In genomic region chr2:111702119-111702808, GRCh38 we compare ENCODE assay signal across 1 cellular context.
A peak's percentile ranks its signal among the peaks of the same experiment; 100 is the strongest.
TF ChIP-seq lines count a peak whose summit lies in the region.

No MANE protein-coding gene starts in this region.

TF ChIP-seq in K562, 482 proteins besides CTCF, POLR2A, EP300 and RAD21 (continued from another document and continues in another):
- TF ChIP-seq, protein P1, sequence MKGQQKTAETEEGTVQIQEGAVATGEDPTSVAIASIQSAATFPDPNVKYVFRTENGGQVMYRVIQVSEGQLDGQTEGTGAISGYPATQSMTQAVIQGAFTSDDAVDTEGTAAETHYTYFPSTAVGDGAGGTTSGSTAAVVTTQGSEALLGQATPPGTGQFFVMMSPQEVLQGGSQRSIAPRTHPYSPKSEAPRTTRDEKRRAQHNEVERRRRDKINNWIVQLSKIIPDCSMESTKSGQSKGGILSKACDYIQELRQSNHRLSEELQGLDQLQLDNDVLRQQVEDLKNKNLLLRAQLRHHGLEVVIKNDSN (CRISPR knock-in tag; IDR thresholded peaks at IDR 0.05): peak; percentile 41
- TF ChIP-seq MCM7 (IDR thresholded peaks at IDR 0.05) (no peak), MAZ (CRISPR knock-in tag; conservative IDR thresholded peaks at IDR 0.05 in 1 of 2, IDR thresholded peaks at IDR 0.05 in 1 of 2) (peak in 1 of 2 experiments; percentile 77; a peak in 2 of 4 replicates), GTF3C2 (IDR thresholded peaks at IDR 0.05; ENCODE audit: borderline replicate concordance, extremely low read depth, insufficient read length) (no peak), SMC3 (conservative IDR thresholded peaks at IDR 0.05; ENCODE audit: insufficient read depth, low read depth, low read length) (peak; percentile 85), KAT7 (CRISPR knock-in tag; IDR thresholded peaks at IDR 0.05; ENCODE audit: borderline replicate concordance) (0 out of 2 replicates have a peak, but pooled peaks have one; percentile 72), FOXK1 (CRISPR knock-in tag; IDR thresholded peaks at IDR 0.05; ENCODE audit: borderline replicate concordance) (no peak), C11orf30 (IDR thresholded peaks at IDR 0.05; ENCODE audit: low read depth) (no peak), HMGN3 (IDR thresholded peaks at IDR 0.05; ENCODE audit: borderline replicate concordance, extremely low read depth, insufficient read length, low read depth, low read length) (no peak), ZBTB40 (IDR thresholded peaks at IDR 0.05) (no peak), ZBTB40 (CRISPR knock-in tag; IDR thresholded peaks at IDR 0.05) (no peak), NCOA1 (IDR thresholded peaks at IDR 0.05; ENCODE audit: low read depth) (no peak), ZFP36 (IDR thresholded peaks at IDR 0.05; ENCODE audit: low read depth, low read length, partially characterized antibody) (no peak), CREBBP (IDR thresholded peaks at IDR 0.05; ENCODE audit: low read depth, low read length) (no peak), KLF16 (IDR thresholded peaks at IDR 0.05) (peak; percentile 46; the same call in 1 of the 2 replicates), TSC22D4 (tag; IDR thresholded peaks at IDR 0.05) (no peak), FOSL1 (tag; conservative IDR thresholded peaks at IDR 0.05) (no peak), ZNF518B (CRISPR knock-in tag; IDR thresholded peaks at IDR 0.05) (no peak), YY1 (IDR thresholded peaks at IDR 0.05; ENCODE audit: borderline replicate concordance in 1 of 3, control insufficient read depth in 1 of 3, extremely low read depth in 1 of 3, insufficient read depth in 3 of 3, insufficient read length in 1 of 3, insufficient replicate concordance in 2 of 3, low read depth in 1 of 3, low read length in 2 of 3) (peak in 1 of 3 experiments; percentile 57), SRF (CRISPR knock-in tag; IDR thresholded peaks at IDR 0.05) (peak in 1 of 2 experiments; percentile 95; a peak in 1 of 4 replicates), SMARCA4 (IDR thresholded peaks at IDR 0.05) (0 out of 2 replicates have a peak, but pooled peaks have one; percentile 16), ZNF217 (CRISPR knock-in tag; IDR thresholded peaks at IDR 0.05) (no peak), ZNF830 (CRISPR knock-in tag; IDR thresholded peaks at IDR 0.05) (no peak)
- TF ChIP-seq, protein P2, sequence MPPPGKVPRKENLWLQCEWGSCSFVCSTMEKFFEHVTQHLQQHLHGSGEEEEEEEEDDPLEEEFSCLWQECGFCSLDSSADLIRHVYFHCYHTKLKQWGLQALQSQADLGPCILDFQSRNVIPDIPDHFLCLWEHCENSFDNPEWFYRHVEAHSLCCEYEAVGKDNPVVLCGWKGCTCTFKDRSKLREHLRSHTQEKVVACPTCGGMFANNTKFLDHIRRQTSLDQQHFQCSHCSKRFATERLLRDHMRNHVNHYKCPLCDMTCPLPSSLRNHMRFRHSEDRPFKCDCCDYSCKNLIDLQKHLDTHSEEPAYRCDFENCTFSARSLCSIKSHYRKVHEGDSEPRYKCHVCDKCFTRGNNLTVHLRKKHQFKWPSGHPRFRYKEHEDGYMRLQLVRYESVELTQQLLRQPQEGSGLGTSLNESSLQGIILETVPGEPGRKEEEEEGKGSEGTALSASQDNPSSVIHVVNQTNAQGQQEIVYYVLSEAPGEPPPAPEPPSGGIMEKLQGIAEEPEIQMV (tag; conservative IDR thresholded peaks at IDR 0.05; ENCODE audit: low read depth): no peak
- TF ChIP-seq, protein P3, sequence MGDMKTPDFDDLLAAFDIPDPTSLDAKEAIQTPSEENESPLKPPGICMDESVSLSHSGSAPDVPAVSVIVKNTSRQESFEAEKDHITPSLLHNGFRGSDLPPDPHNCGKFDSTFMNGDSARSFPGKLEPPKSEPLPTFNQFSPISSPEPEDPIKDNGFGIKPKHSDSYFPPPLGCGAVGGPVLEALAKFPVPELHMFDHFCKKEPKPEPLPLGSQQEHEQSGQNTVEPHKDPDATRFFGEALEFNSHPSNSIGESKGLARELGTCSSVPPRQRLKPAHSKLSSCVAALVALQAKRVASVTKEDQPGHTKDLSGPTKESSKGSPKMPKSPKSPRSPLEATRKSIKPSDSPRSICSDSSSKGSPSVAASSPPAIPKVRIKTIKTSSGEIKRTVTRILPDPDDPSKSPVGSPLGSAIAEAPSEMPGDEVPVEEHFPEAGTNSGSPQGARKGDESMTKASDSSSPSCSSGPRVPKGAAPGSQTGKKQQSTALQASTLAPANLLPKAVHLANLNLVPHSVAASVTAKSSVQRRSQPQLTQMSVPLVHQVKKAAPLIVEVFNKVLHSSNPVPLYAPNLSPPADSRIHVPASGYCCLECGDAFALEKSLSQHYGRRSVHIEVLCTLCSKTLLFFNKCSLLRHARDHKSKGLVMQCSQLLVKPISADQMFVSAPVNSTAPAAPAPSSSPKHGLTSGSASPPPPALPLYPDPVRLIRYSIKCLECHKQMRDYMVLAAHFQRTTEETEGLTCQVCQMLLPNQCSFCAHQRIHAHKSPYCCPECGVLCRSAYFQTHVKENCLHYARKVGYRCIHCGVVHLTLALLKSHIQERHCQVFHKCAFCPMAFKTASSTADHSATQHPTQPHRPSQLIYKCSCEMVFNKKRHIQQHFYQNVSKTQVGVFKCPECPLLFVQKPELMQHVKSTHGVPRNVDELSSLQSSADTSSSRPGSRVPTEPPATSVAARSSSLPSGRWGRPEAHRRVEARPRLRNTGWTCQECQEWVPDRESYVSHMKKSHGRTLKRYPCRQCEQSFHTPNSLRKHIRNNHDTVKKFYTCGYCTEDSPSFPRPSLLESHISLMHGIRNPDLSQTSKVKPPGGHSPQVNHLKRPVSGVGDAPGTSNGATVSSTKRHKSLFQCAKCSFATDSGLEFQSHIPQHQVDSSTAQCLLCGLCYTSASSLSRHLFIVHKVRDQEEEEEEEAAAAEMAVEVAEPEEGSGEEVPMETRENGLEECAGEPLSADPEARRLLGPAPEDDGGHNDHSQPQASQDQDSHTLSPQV (IDR thresholded peaks at IDR 0.05): peak; percentile 53; the same call in 1 of the 2 replicates
- TF ChIP-seq, protein P4, sequence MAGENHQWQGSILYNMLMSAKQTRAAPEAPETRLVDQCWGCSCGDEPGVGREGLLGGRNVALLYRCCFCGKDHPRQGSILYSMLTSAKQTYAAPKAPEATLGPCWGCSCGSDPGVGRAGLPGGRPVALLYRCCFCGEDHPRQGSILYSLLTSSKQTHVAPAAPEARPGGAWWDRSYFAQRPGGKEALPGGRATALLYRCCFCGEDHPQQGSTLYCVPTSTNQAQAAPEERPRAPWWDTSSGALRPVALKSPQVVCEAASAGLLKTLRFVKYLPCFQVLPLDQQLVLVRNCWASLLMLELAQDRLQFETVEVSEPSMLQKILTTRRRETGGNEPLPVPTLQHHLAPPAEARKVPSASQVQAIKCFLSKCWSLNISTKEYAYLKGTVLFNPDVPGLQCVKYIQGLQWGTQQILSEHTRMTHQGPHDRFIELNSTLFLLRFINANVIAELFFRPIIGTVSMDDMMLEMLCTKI (IDR thresholded peaks at IDR 0.05; ENCODE audit: partially characterized antibody): no peak
- TF ChIP-seq, protein P5, sequence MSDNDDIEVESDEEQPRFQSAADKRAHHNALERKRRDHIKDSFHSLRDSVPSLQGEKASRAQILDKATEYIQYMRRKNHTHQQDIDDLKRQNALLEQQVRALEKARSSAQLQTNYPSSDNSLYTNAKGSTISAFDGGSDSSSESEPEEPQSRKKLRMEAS (CRISPR knock-in tag; IDR thresholded peaks at IDR 0.05): peak; percentile 46
- TF ChIP-seq, protein P6, sequence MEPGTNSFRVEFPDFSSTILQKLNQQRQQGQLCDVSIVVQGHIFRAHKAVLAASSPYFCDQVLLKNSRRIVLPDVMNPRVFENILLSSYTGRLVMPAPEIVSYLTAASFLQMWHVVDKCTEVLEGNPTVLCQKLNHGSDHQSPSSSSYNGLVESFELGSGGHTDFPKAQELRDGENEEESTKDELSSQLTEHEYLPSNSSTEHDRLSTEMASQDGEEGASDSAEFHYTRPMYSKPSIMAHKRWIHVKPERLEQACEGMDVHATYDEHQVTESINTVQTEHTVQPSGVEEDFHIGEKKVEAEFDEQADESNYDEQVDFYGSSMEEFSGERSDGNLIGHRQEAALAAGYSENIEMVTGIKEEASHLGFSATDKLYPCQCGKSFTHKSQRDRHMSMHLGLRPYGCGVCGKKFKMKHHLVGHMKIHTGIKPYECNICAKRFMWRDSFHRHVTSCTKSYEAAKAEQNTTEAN (CRISPR knock-in tag; IDR thresholded peaks at IDR 0.05): no peak
